In genomic region chr6:154945271-154945890, GRCh38 we compare ENCODE assay signal across 29 cellular contexts.
"Had no signal": no experiment of that assay in that cellular context is flagged by ENCODE, and none has a peak within 500 bp of the region (broad histone marks: within the 10 kb centered on the region; RNA-seq: fewer than 3 reads in every experiment).

No MANE protein-coding gene starts in this region.

- H3K79me2 ChIP-seq: parathyroid adenoma had no signal

- ATAC-seq: heart left ventricle; mucosa of descending colon; naive thymus-derived CD8-positive, alpha-beta T cell; right cardiac atrium; sciatic nerve had no signal

- DNase-seq: heart left ventricle; islet precursor cell; left ventricle myocardium inferior; mesendoderm; midbrain; mucosa of descending colon; naive thymus-derived CD8-positive, alpha-beta T cell; occipital lobe; retina; right cardiac atrium; stimulated activated CD4-positive, alpha-beta T cell treated with anti-CD3 and anti-CD28 coated beads, Interleukin-12 subunit alpha, Interleukin-12 subunit beta, amount 100 ng/mL, for 4 hours; stimulated activated CD4-positive, alpha-beta T cell treated with anti-CD3 and anti-CD28 coated beads, Interleukin-15, amount 100 ng/mL, for 24 hours; stimulated activated CD4-positive, alpha-beta T cell treated with anti-CD3 and anti-CD28 coated beads, Interleukin-2, amount 100 ng/mL, for 24 hours; stimulated activated CD4-positive, alpha-beta T cell treated with anti-CD3 and anti-CD28 coated beads, Interleukin-4, amount 100 ng/mL, for 1 hour; stimulated activated naive CD4-positive, alpha-beta T cell; uterus had no signal

- H3K27ac Mint-ChIP-seq: nephron; progenitor cell of endocrine pancreas; stimulated activated naive CD8-positive, alpha-beta T cell treated with anti-CD3 and anti-CD28 coated beads, Interleukin-15, Interleukin-2, amounts not matched to agents 100 ng/mL and 50 ng/mL, for 24 hours; type B pancreatic cell had no signal

- H3K4me3 Mint-ChIP-seq: naive thymus-derived CD8-positive, alpha-beta T cell; nephron; neural crest cell; stimulated activated naive CD8-positive, alpha-beta T cell treated with anti-CD3 and anti-CD28 coated beads, Interleukin-15, Interleukin-2, amounts not matched to agents 100 ng/mL and 50 ng/mL, for 24 hours; type B pancreatic cell had no signal

- H3K36me3 ChIP-seq: neutrophil, thoracic aorta, uterus had no signal

- H3K27me3 Mint-ChIP-seq: naive thymus-derived CD8-positive, alpha-beta T cell; progenitor cell of endocrine pancreas; stimulated activated naive CD8-positive, alpha-beta T cell treated with anti-CD3 and anti-CD28 coated beads, Interleukin-15, Interleukin-2, amounts not matched to agents 100 ng/mL and 50 ng/mL, for 24 hours; type B pancreatic cell had no signal

- H3K4me1 Mint-ChIP-seq: nephron, neural crest cell had no signal

- H3K4me3 ChIP-seq: heart left ventricle, left ventricle myocardium inferior, lung, mucosa of descending colon, skin epidermis, suprapubic skin, thoracic aorta, tibial artery, uterus had no signal

- H2AFZ ChIP-seq: parathyroid adenoma had no signal

- H3K9me3 Mint-ChIP-seq: stimulated activated naive CD8-positive, alpha-beta T cell treated with anti-CD3 and anti-CD28 coated beads, Interleukin-15, Interleukin-2, amounts not matched to agents 100 ng/mL and 50 ng/mL, for 24 hours; type B pancreatic cell had no signal

- H3K4me1 ChIP-seq: heart left ventricle, left ventricle myocardium inferior, parathyroid adenoma, suprapubic skin, tibial artery, uterus had no signal

- H3K9ac ChIP-seq: parathyroid adenoma had no signal

- H3K27me3 ChIP-seq: heart left ventricle, neutrophil, suprapubic skin, tibial artery, uterus had no signal

- H3K9me3 ChIP-seq: heart left ventricle, left ventricle myocardium inferior, mucosa of descending colon, neutrophil, suprapubic skin, thoracic aorta, tibial artery, uterus had no signal

- H3K27ac ChIP-seq: heart left ventricle, left ventricle myocardium inferior, neutrophil, parathyroid adenoma, skin epidermis, suprapubic skin, thoracic aorta, tibial artery, uterus had no signal
